Comparison of ENCODE assay signal across 10 cellular contexts in genomic region chr13:65410791-65411190, GRCh38.
"Had no signal": no experiment of that assay in that cellular context is flagged by ENCODE, and none has a peak within 500 bp of the region (broad histone marks: within the 10 kb centered on the region; RNA-seq: fewer than 3 reads in every experiment).

No MANE protein-coding gene starts in this region.

- H3K9ac ChIP-seq: KMS-11 had no signal

- H3K4me3 ChIP-seq: GM23338 had no signal

- H3K36me3 Mint-ChIP-seq: IgD-negative memory B cell had no signal

- H3K27ac ChIP-seq: HL-60, KMS-11 had no signal

- H3K27ac Mint-ChIP-seq: GM23338, H9, HFFc6, IgD-negative memory B cell had no signal

- H3K27me3 Mint-ChIP-seq: IgD-negative memory B cell had no signal

- FAIRE-seq: H1, H54 had no signal

- H3K4me1 Mint-ChIP-seq: IgD-negative memory B cell had no signal

- H3K4me3 Mint-ChIP-seq: GM23338, H9, HFFc6, IgD-negative memory B cell had no signal

- DNase-seq: H9, HCEC 1CT, HFFc6, KBM-7 had no signal

- H3K9me3 Mint-ChIP-seq: HFFc6 had no signal

- ATAC-seq: GM23338 had no signal

- H3K4me2 ChIP-seq: GM23338, KMS-11 had no signal

- H2AFZ ChIP-seq: GM23338 had no signal
